Comparison of ENCODE assay signal across 9 cellular contexts in the genomic region with DNA sequence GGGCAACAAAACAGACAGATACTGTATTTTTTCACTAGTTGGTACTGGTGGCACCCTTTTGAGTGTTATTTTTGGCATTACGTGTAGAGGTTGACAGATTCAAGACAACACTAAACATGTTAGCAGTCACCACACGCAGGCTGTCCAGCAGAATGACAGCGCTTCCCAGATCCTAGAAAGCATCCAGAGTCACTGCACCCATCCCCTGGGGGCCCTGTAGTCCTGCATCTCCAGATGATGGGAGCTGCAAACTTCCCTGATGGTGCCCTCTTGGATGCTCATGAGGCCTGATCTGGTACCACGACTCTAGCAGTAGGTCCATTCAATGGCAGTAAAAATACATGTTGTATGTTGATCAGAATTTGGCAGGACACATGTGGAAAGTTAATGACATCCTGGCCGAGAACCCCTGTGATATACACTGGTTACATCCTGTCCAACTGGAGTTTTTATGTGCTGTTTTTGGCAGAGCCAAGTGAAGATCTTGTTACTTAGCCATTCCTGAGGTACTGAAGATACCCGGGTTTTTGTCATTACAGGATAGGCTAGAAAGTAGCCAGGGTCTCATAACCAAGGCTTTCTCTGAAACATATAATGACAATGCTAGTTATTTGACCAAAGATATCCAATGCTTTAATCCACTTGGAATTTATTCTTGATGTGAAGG. TPM values are rescaled to one million over a fixed set of nuclear protein-coding genes. Genes with fewer than 3 reads are reported as not detected.
DNase-seq lines count a peak whose midpoint lies in the region; ATAC-seq and TF ChIP-seq lines count a peak whose summit lies in the region.
"Had no signal": no experiment of that assay in that cellular context is flagged by ENCODE, and none has a peak within 500 bp of the region (broad histone marks: within the 10 kb centered on the region; RNA-seq: fewer than 3 reads in every experiment).

No MANE protein-coding gene starts in this region.

- H3K4me2 ChIP-seq in fibroblast of lung (ENCODE audit: extremely low read depth, insufficient read depth, low read length), result no peak overlapping the region

- H3K9me3 ChIP-seq in fibroblast of lung (ENCODE audit: control insufficient read depth, insufficient read depth, low read depth, low read length), result no peaks in the 10 kb centered on the region
- H3K9me3 ChIP-seq in gastrocnemius medialis, result no peaks in the 10 kb centered on the region

- no peak for TF ChIP-seq POLR2A in gastrocnemius medialis (IDR thresholded peaks at IDR 0.05)

- CTCF ChIA-PET in RWPE1 (lab: Yijun Ruan, JAX), result interaction anchor here (0.7 to 1.1 kb wide), 2 partner anchors 33 to 998 kb away, joined by 3 read pairs; no protein-coding TSS in a partner anchor

- H3K36me3 ChIP-seq in fibroblast of lung (ENCODE audit: control insufficient read depth, insufficient read depth, low read length) (no peaks in the 10 kb centered on the region), gastrocnemius medialis (no peaks in the 10 kb centered on the region)

- TF ChIP-seq CTCF in RWPE1 (conservative IDR thresholded peaks at IDR 0.05; ENCODE audit: low read depth) (no peak), fibroblast of lung (conservative IDR thresholded peaks at IDR 0.05 in 1 of 2, IDR thresholded peaks at IDR 0.05 in 1 of 2; ENCODE audit: low read depth in 1 of 2, low read length in 2 of 2) (no peak), gastrocnemius medialis (IDR thresholded peaks at IDR 0.05 in 4 of 5, conservative IDR thresholded peaks at IDR 0.05 in 1 of 5) (no peak)

- intact Hi-C loops in gastrocnemius medialis (cut with DNase I; ENCODE audit: low total_unique reads), result loop anchor here (5.0 to 10.0 kb wide), 3 partner anchors 51 to 389 kb away; partner anchors contain the start of gene ASS1

- H3K4me3 ChIP-seq in fibroblast of lung (replicated peaks in 1 of 4; ENCODE audit: control extremely low read depth in 1 of 4, insufficient read depth in 1 of 4, low read depth in 3 of 4, low read length in 4 of 4), result peak overlapping the region in 1 of 4 experiments; percentile 65
- peak overlapping the region in 1 of 4 donors; percentile 68 for H3K4me3 ChIP-seq in gastrocnemius medialis

- ATAC-seq in gastrocnemius medialis, result no peak

- H3K4me1 ChIP-seq in fibroblast of lung (ENCODE audit: control insufficient read depth, extremely low read depth, insufficient read depth, low read length) (peaks cover 20% of the 10 kb centered on the region), gastrocnemius medialis (peaks cover 49 to 57% of the 10 kb centered on the region in 2 donors)

- H3K27me3 ChIP-seq in fibroblast of lung (ENCODE audit: control insufficient read depth, insufficient read depth, low read length), result no peaks in the 10 kb centered on the region
- H3K27me3 ChIP-seq in gastrocnemius medialis, result no peaks in the 10 kb centered on the region

- DNase-seq in EH (ENCODE audit: low read depth) (peak; percentile 90), RWPE1 (ENCODE audit: low spot score) (no peak), fibroblast of lung (ENCODE audit: low read depth in 2 of 2) (peak; percentile 56 to 75), gastrocnemius medialis (no peak), NCI-H1105 (lab: John Stamatoyannopoulos, UW) (no peak), NCI-H2171 (lab: John Stamatoyannopoulos, UW) (no peak), DMS79 (lab: John Stamatoyannopoulos, UW) (no peak)
- DNase-seq in activated effector memory CD4-positive, alpha-beta T cell treated with anti-CD3 and anti-CD28 coated beads, Interleukin-2, amount 50 U/mL, for 16 hours, result no peak
- DNase-seq: aorta had no signal

- POLR2A ChIA-PET in RWPE1 (lab: Yijun Ruan, JAX; ENCODE audit: low non-redundant PET), result no interaction called here

- in situ Hi-C loops in gastrocnemius medialis (cut with MboI; ENCODE audit: low sequenced_read_pairs in 4 of 4), result no loop called here

- peaks cover 46% of the 10 kb centered on the region for H3K79me2 ChIP-seq in fibroblast of lung (ENCODE audit: control insufficient read depth, insufficient read depth, low read length)

- no peaks in the 10 kb centered on the region for H4K20me1 ChIP-seq in fibroblast of lung (ENCODE audit: control insufficient read depth, extremely low read depth, insufficient read depth, low read length)

- H3K9ac ChIP-seq in fibroblast of lung (ENCODE audit: insufficient read depth, low read length), result no peak overlapping the region

- H3K27ac ChIP-seq in RWPE1, result peak overlapping the region; percentile 98
- peak overlapping the region; percentile 95 for H3K27ac ChIP-seq in fibroblast of lung (ENCODE audit: insufficient read depth, low read length)
- H3K27ac ChIP-seq in gastrocnemius medialis, result peak overlapping the region; percentile 86 to 90 (median 88)

- no peak overlapping the region for H2AFZ ChIP-seq in fibroblast of lung (ENCODE audit: low read length)

RNA-seq across cellular contexts. Expression of gene ABL1, which starts 1.6 kb away (rescaled TPM):
- total RNA-seq in fibroblast of lung, result 47.8 and 65.4 TPM in 2 replicates
- polyA plus RNA-seq in fibroblast of lung, result 44.3 and 46.6 TPM in 2 replicates
- 61.9 and 70.2 TPM in 2 replicates for polyA plus RNA-seq in fibroblast of lung (2012)
- polyA minus RNA-seq in fibroblast of lung (ENCODE audit: low replicate concordance), result 142 and 174 TPM in 2 replicates
- 10 to 100 TPM; 22.8 to 55.5 (median 28.5) TPM for total RNA-seq in gastrocnemius medialis

Comparison
In these comparisons a context has a peak if more than half of its experiments do, and no peak if none do; other contexts are left out.
1. DNase-seq: peak in EH (single experiment) and fibroblast of lung (2 of 2); none in RWPE1 (single experiment), gastrocnemius medialis (0 of 2), NCI-H1105 (single experiment), NCI-H2171 (single experiment), activated effector memory CD4-positive, alpha-beta T cell treated with anti-CD3 and anti-CD28 coated beads, Interleukin-2, amount 50 U/mL, for 16 hours (single experiment) and DMS79 (single experiment).
2. Peak in every context shown above with its lines, with median percentiles within 50 percentile points of each other: H3K27ac ChIP-seq.